ENCODE assay signal across 22 cellular contexts in genomic region chr3:73504852-73505251, GRCh38.
DNase-seq lines count a peak whose midpoint lies in the region; ATAC-seq and TF ChIP-seq lines count a peak whose summit lies in the region.
"Had no signal": no experiment of that assay in that cellular context is flagged by ENCODE, and none has a peak within 500 bp of the region (broad histone marks: within the 10 kb centered on the region; RNA-seq: fewer than 3 reads in every experiment).

No MANE protein-coding gene starts in this region.

- H3K27ac ChIP-seq in right atrium auricular region = peak overlapping the region; percentile 44 to 74
- peak overlapping the region; percentile 63 for H3K27ac ChIP-seq in psoas muscle
- H3K27ac ChIP-seq: 22Rv1 had no signal

- H3K27me3 Mint-ChIP-seq in progenitor cell of endocrine pancreas (no peaks in the 10 kb centered on the region), nephron progenitor cell (ENCODE audit: low read depth, poor library complexity) (no peaks in the 10 kb centered on the region)

- H3K36me3 Mint-ChIP-seq in progenitor cell of endocrine pancreas (ENCODE audit: insufficient read depth) = no peaks in the 10 kb centered on the region
- H3K36me3 Mint-ChIP-seq in nephron progenitor cell (ENCODE audit: low read depth) = no peaks in the 10 kb centered on the region
- H3K36me3 Mint-ChIP-seq: CD4-positive, CD25-positive, alpha-beta regulatory T cell; IgD-negative memory B cell had no signal

- intact Hi-C loops in Right ventricle myocardium inferior (cut with DNase I) = loop anchor here (5.0 to 10.0 kb wide), 3 partner anchors 48 to 342 kb away; no protein-coding TSS in a partner anchor
- intact Hi-C loops in psoas muscle (cut with DNase I) = loop anchor here (5.0 to 10.0 kb wide), 3 partner anchors 117 to 342 kb away; partner anchors contain the start of gene PDZRN3 (in 1 of the 2)

- H3K9me3 ChIP-seq in right atrium auricular region (no peaks in the 10 kb centered on the region), psoas muscle (no peaks in the 10 kb centered on the region)
- H3K9me3 ChIP-seq: MG63 had no signal

- DNase-seq in DMS53 (lab: John Stamatoyannopoulos, UW) (peak; percentile 10), DMS53 treated with DMSO at 0.1 percent for 48 hours (lab: John Stamatoyannopoulos, UW; ENCODE audit: unreplicated experiment) (no peak), right atrium auricular region (ENCODE audit: low spot score) (no peak), Right ventricle myocardium inferior (ENCODE audit: missing footprints) (no peak), psoas muscle (no peak), progenitor cell of endocrine pancreas (ENCODE audit: low spot score, unreplicated experiment) (no peak), nephron progenitor cell (no peak)
- DNase-seq: CD4-positive, CD25-positive, alpha-beta regulatory T cell; EL; GOT3; Karpas-422; MG63; NCI-H2171 treated with DMSO at 0.1 percent for 48 hours; NCI-H446; PC-3; RPMI8226 had no signal

- WGBS in psoas muscle, 3 donors = 17 to 23% (median 18%) methylated on average over 4 of the region's 4 CpGs

- H3K9me3 Mint-ChIP-seq in progenitor cell of endocrine pancreas (ENCODE audit: low read depth) (no peaks in the 10 kb centered on the region), nephron progenitor cell (no peaks in the 10 kb centered on the region)
- H3K9me3 Mint-ChIP-seq: CD4-positive, CD25-positive, alpha-beta regulatory T cell; IgD-negative memory B cell had no signal

- no peak for ATAC-seq in Right ventricle myocardium inferior
- ATAC-seq in psoas muscle = peak in 3 of 4 donors; percentile 38 to 63 (median 38)
- no peak for ATAC-seq in GM18520 (IDR thresholded peaks at IDR 0.05; ENCODE audit: unreplicated experiment)
- ATAC-seq: GM12878, HCT116, PC-3 had no signal

- H3K4me1 Mint-ChIP-seq in progenitor cell of endocrine pancreas (ENCODE audit: low read depth) = peaks cover 47% of the 10 kb centered on the region
- peaks cover 62% of the 10 kb centered on the region for H3K4me1 Mint-ChIP-seq in nephron progenitor cell
- H3K4me1 Mint-ChIP-seq: B cell; CD4-positive, CD25-positive, alpha-beta regulatory T cell; IgD-negative memory B cell had no signal

- H3K4me3 Mint-ChIP-seq in progenitor cell of endocrine pancreas (ENCODE audit: low read depth) = no peak overlapping the region
- H3K4me3 Mint-ChIP-seq in nephron progenitor cell = no peak overlapping the region
- H3K4me3 Mint-ChIP-seq: B cell; CD4-positive, CD25-positive, alpha-beta regulatory T cell; IgD-negative memory B cell had no signal

- no peak for TF ChIP-seq CTCF in right atrium auricular region (IDR thresholded peaks at IDR 0.05)
- TF ChIP-seq CTCF in psoas muscle (IDR thresholded peaks at IDR 0.05) = no peak
- TF ChIP-seq CTCF in progenitor cell of endocrine pancreas (IDR thresholded peaks at IDR 0.05; ENCODE audit: unreplicated experiment) = no peak
- TF ChIP-seq CTCF in nephron progenitor cell (IDR thresholded peaks at IDR 0.05) = no peak

- H3K4me1 ChIP-seq in right atrium auricular region (peaks cover 0 to 45% of the 10 kb centered on the region in 2 donors), psoas muscle (peaks cover 59% of the 10 kb centered on the region)

- H3K36me3 ChIP-seq in right atrium auricular region (no peaks in the 10 kb centered on the region), psoas muscle (ENCODE audit: insufficient read depth in 1 of 2, low read depth in 1 of 2) (no peaks in the 10 kb centered on the region)
- H3K36me3 ChIP-seq: MG63 had no signal

- H3K27ac Mint-ChIP-seq in progenitor cell of endocrine pancreas (no peak overlapping the region), nephron progenitor cell (no peak overlapping the region)
- H3K27ac Mint-ChIP-seq: B cell; CD4-positive, CD25-positive, alpha-beta regulatory T cell; IgD-negative memory B cell had no signal

- H3K4me3 ChIP-seq in right atrium auricular region = no peak overlapping the region
- peak overlapping the region; percentile 42 for H3K4me3 ChIP-seq in psoas muscle
- H3K4me3 ChIP-seq: GM12878, MG63 had no signal

- H3K27me3 ChIP-seq in right atrium auricular region = no peaks in the 10 kb centered on the region
- no peaks in the 10 kb centered on the region for H3K27me3 ChIP-seq in psoas muscle (ENCODE audit: insufficient read depth in 3 of 3, low read length in 2 of 3)
- H3K27me3 ChIP-seq: MG63 had no signal

Comparison
In these comparisons a context has a peak if more than half of its experiments do, and no peak if none do; other contexts are left out.
1. ATAC-seq: peak in psoas muscle (3 of 4); none in Right ventricle myocardium inferior (single experiment) and GM18520 (single experiment).